In genomic region chr2:64036343-64036742, GRCh38 we compare ENCODE assay signal across 8 cellular contexts. TPM values are rescaled to one million over a fixed set of nuclear protein-coding genes. Genes with fewer than 3 reads are reported as not detected.
DNase-seq lines count a peak whose midpoint lies in the region; ATAC-seq, FAIRE-seq and TF ChIP-seq lines count a peak whose summit lies in the region.

No MANE protein-coding gene starts in this region.

- no peak overlapping the region for H3K18ac ChIP-seq in mesendoderm (ENCODE audit: low read length)

- no peak overlapping the region for H3K27ac ChIP-seq in endothelial cell of umbilical vein (ENCODE audit: insufficient read depth, low read depth, low read length)
- no peak overlapping the region for H3K27ac ChIP-seq in ovary
- H3K27ac ChIP-seq in mesendoderm (ENCODE audit: low read depth, low read length) = no peak overlapping the region

- H3K4me2 ChIP-seq in endothelial cell of umbilical vein (ENCODE audit: insufficient read depth, low read length) (peak overlapping the region; percentile 4), mesendoderm (ENCODE audit: low read length) (no peak overlapping the region)

- TF ChIP-seq POLR2A in endothelial cell of umbilical vein (IDR thresholded peaks at IDR 0.05; ENCODE audit: low read depth, low read length) (no peak), ovary (IDR thresholded peaks at IDR 0.05) (no peak)

- intact Hi-C loops in endothelial cell of umbilical vein (cut with micrococcal nuclease) = no loop called here
- intact Hi-C loops in ovary (cut with DNase I) = no loop called here

- H3K23ac ChIP-seq in mesendoderm (ENCODE audit: low read length) = no peak overlapping the region

- H3K4me1 ChIP-seq in endothelial cell of umbilical vein (ENCODE audit: control insufficient read depth, extremely low read depth, insufficient read depth, low read length) = peaks cover 15% of the 10 kb centered on the region
- H3K4me1 ChIP-seq in ovary (ENCODE audit: insufficient read depth) = no peaks in the 10 kb centered on the region
- no peaks in the 10 kb centered on the region for H3K4me1 ChIP-seq in mesendoderm (ENCODE audit: control insufficient read depth, low read depth, low read length)

- no peak overlapping the region for H4K5ac ChIP-seq in mesendoderm (ENCODE audit: low read length)

- no peaks in the 10 kb centered on the region for H3K79me1 ChIP-seq in mesendoderm (ENCODE audit: low read length)

- H3K9me3 ChIP-seq in endothelial cell of umbilical vein (replicated peaks; ENCODE audit: control insufficient read depth, insufficient read depth, low read length) = no peaks in the 10 kb centered on the region
- H3K9me3 ChIP-seq in ovary = no peaks in the 10 kb centered on the region

- no peaks in the 10 kb centered on the region for H4K20me1 ChIP-seq in endothelial cell of umbilical vein (replicated peaks; ENCODE audit: control insufficient read depth, extremely low read depth, insufficient read depth, low read length)

- 57 to 84% (median 63%) methylated on average over 2 of the region's 2 CpGs for WGBS in ovary, 3 donors
- WGBS in mesendoderm (ENCODE audit: extremely low coverage, insufficient coverage, low lambda C conversion rate) = 100% methylated on average over 1 of the region's 2 CpGs

- POLR2A ChIA-PET in endothelial cell of umbilical vein (lab: Charles Lee) = no interaction called here

- no peaks in the 10 kb centered on the region for H3K9me1 ChIP-seq in endothelial cell of umbilical vein (replicated peaks; ENCODE audit: control insufficient read depth, extremely low read depth, insufficient read depth, low read length)

- BruUV-seq in endothelial cell of umbilical vein (replicated peaks; lab: Mats Ljungman, UMichigan) = no TSS peak

- H3K79me2 ChIP-seq in endothelial cell of umbilical vein (ENCODE audit: control insufficient read depth, insufficient read depth, low read length) = no peaks in the 10 kb centered on the region
- H3K79me2 ChIP-seq in mesendoderm (ENCODE audit: control insufficient read depth, insufficient read depth, low read length) = no peaks in the 10 kb centered on the region

- no peak for TF ChIP-seq EP300 in ovary (IDR thresholded peaks at IDR 0.05)

- H4K8ac ChIP-seq in mesendoderm (ENCODE audit: low read depth, low read length) = no peak overlapping the region

- no peak overlapping the region for H2BK15ac ChIP-seq in mesendoderm (replicated peaks; ENCODE audit: low read depth)

- no peak overlapping the region for H3K56ac ChIP-seq in mesendoderm (ENCODE audit: low read length)

- dilution Hi-C loops in endothelial cell of umbilical vein (cut with MboI; ENCODE audit: extremely low pct_ligation_motif_present, low sequenced_read_pairs) = loop anchor here (25.0 kb wide), 1 partner anchor 276 kb away; no protein-coding TSS in a partner anchor

- H3K27me3 ChIP-seq in endothelial cell of umbilical vein (ENCODE audit: control insufficient read depth in 2 of 2, insufficient read depth in 2 of 2, low read length in 2 of 2) (no peaks in the 10 kb centered on the region), ovary (no peaks in the 10 kb centered on the region), mesendoderm (ENCODE audit: insufficient read depth, low read length, poor library complexity) (no peaks in the 10 kb centered on the region)

- H2BK5ac ChIP-seq in mesendoderm (ENCODE audit: low read length) = no peak overlapping the region

- CTCF ChIA-PET in endothelial cell of umbilical vein (lab: Charles Lee) = interaction anchor here (0.6 to 1.7 kb wide), 3 partner anchors 13 to 275 kb away, joined by 3 to 9 read pairs (median 3); no protein-coding TSS in a partner anchor

- H2AFZ ChIP-seq in endothelial cell of umbilical vein (ENCODE audit: low read depth, low read length) = peak overlapping the region; percentile 25

- no peak overlapping the region for H2BK120ac ChIP-seq in mesendoderm (ENCODE audit: low read depth, low read length)

- DNase-seq in stimulated activated CD4-positive, alpha-beta T cell treated with anti-CD3 and anti-CD28 coated beads, Interleukin-4, amount 100 ng/mL, for 24 hours = peak; percentile 44
- DNase-seq in stimulated activated CD4-positive, alpha-beta T cell treated with anti-CD3 and anti-CD28 coated beads, Interleukin-12 subunit alpha, Interleukin-12 subunit beta, amount 100 ng/mL, for 4 hours = no peak
- peak; percentile 69 for DNase-seq in NOMO-1 treated with DMSO at 0.1 percent for 48 hours (lab: John Stamatoyannopoulos, UW; ENCODE audit: unreplicated experiment)
- DNase-seq in endothelial cell of umbilical vein (ENCODE audit: low read depth, low spot score) = peak; percentile 61
- no peak for DNase-seq in ovary
- DNase-seq in putamen (ENCODE audit: low spot score) = no peak
- DNase-seq in mesendoderm = no peak

- peak; percentile 76 for ATAC-seq in HG02970 (IDR thresholded peaks at IDR 0.05; ENCODE audit: low FRiP score, unreplicated experiment)

- H2AK5ac ChIP-seq in mesendoderm (ENCODE audit: low read length) = no peak overlapping the region

- peak; percentile 68 for FAIRE-seq in endothelial cell of umbilical vein (lab: Jason Lieb, UNC)

- no peak overlapping the region for H3K4ac ChIP-seq in mesendoderm (ENCODE audit: low read depth, low read length)

- no peak overlapping the region for H3K4me3 ChIP-seq in endothelial cell of umbilical vein (replicated peaks in 1 of 3; ENCODE audit: insufficient read depth in 1 of 3, low read depth in 1 of 3, low read length in 3 of 3)
- H3K4me3 ChIP-seq in ovary = no peak overlapping the region
- no peak overlapping the region for H3K4me3 ChIP-seq in mesendoderm (ENCODE audit: low read length)

- TF ChIP-seq CTCF in endothelial cell of umbilical vein (IDR thresholded peaks at IDR 0.05; ENCODE audit: extremely low read depth in 1 of 2, insufficient read depth in 1 of 2, low read depth in 1 of 2, low read length in 2 of 2) (no peak), ovary (IDR thresholded peaks at IDR 0.05) (no peak)

- H3K9ac ChIP-seq in endothelial cell of umbilical vein (replicated peaks; ENCODE audit: extremely low read depth, insufficient read depth, low read length) (no peak overlapping the region), mesendoderm (ENCODE audit: low read length) (no peak overlapping the region)

- H3K36me3 ChIP-seq in endothelial cell of umbilical vein (ENCODE audit: control insufficient read depth in 2 of 2, extremely low read depth in 1 of 2, insufficient read depth in 2 of 2, low read length in 2 of 2) (no peaks in the 10 kb centered on the region), ovary (no peaks in the 10 kb centered on the region), mesendoderm (ENCODE audit: control insufficient read depth, insufficient read depth, low read length) (no peaks in the 10 kb centered on the region)

TF ChIP-seq in endothelial cell of umbilical vein, 7 proteins besides CTCF, POLR2A, EP300 and RAD21:
- TF ChIP-seq GATA2 (IDR thresholded peaks at IDR 0.05; ENCODE audit: insufficient read depth, insufficient read length, low read depth, low read length) (no peak), JUN (IDR thresholded peaks at IDR 0.05; ENCODE audit: borderline replicate concordance, insufficient read depth, insufficient read length, low read depth) (peak; percentile 58), FOS (IDR thresholded peaks at IDR 0.05; ENCODE audit: borderline replicate concordance, insufficient read depth, low read length) (peak; percentile 63), MAX (IDR thresholded peaks at IDR 0.05; ENCODE audit: insufficient read depth, insufficient read length) (no peak)

RNA-seq across cellular contexts. Expression of gene VPS54, which starts 17.1 kb away (rescaled TPM):
- 17.6 and 17.7 TPM in 2 replicates for total RNA-seq in endothelial cell of umbilical vein
- polyA plus RNA-seq in endothelial cell of umbilical vein = 4.3 and 6.3 TPM in 2 replicates
- 7.6 and 8.4 TPM in 2 replicates for polyA plus RNA-seq in endothelial cell of umbilical vein (2011; cell fraction: cytosol; rRNA removed)
- 18.5 and 25.0 TPM in 2 replicates for polyA plus RNA-seq in endothelial cell of umbilical vein (2011; cell fraction: nucleus; rRNA removed)
- polyA plus RNA-seq in endothelial cell of umbilical vein (2012) = 15.3 and 19.5 TPM in 2 replicates
- polyA minus RNA-seq in endothelial cell of umbilical vein = 11.4 and 12.0 TPM in 2 replicates
- polyA minus RNA-seq in endothelial cell of umbilical vein (2011; cell fraction: cytosol; rRNA and poly(A)+ RNA removed) = 7.1 TPM
- polyA minus RNA-seq in endothelial cell of umbilical vein (2011; cell fraction: nucleus; rRNA and poly(A)+ RNA removed) = 20.0 and 28.6 TPM in 2 replicates
- 10 to 100 TPM; 17.9 to 28.6 (median 26.0) TPM for total RNA-seq in ovary
- polyA plus RNA-seq in ovary = 10 to 100 TPM; 18.3 to 18.7 TPM
- polyA plus RNA-seq in mesendoderm (2013, experiment 1 of 2) = 6.7 TPM
- polyA plus RNA-seq in mesendoderm (2013, experiment 2 of 2) = 7.0 TPM

Comparison
In these comparisons a context has a peak if more than half of its experiments do, and no peak if none do; other contexts are left out.
1. DNase-seq: peak in stimulated activated CD4-positive, alpha-beta T cell treated with anti-CD3 and anti-CD28 coated beads, Interleukin-4, amount 100 ng/mL, for 24 hours (single experiment), NOMO-1 treated with DMSO at 0.1 percent for 48 hours (single experiment) and endothelial cell of umbilical vein (single experiment); none in stimulated activated CD4-positive, alpha-beta T cell treated with anti-CD3 and anti-CD28 coated beads, Interleukin-12 subunit alpha, Interleukin-12 subunit beta, amount 100 ng/mL, for 4 hours (single experiment), ovary (0 of 5), putamen (single experiment) and mesendoderm (single experiment).